In genomic region chr19:56840452-56841193, GRCh38 we compare ENCODE assay signal across 10 cellular contexts. TPM values are rescaled to one million over a fixed set of nuclear protein-coding genes. Genes with fewer than 3 reads are reported as not detected.
DNase-seq lines count a peak whose midpoint lies in the region; ATAC-seq and TF ChIP-seq lines count a peak whose summit lies in the region.
"Had no signal": no experiment of that assay in that cellular context is flagged by ENCODE, and none has a peak within 500 bp of the region (broad histone marks: within the 10 kb centered on the region; RNA-seq: fewer than 3 reads in every experiment).

Gene PEG3 (minus strand): TSS chr19:56840726. CDS start chr19:56824655, 16,071 bp downstream.
Gene ZIM2 (minus strand): TSS chr19:56840726. CDS start chr19:56824277, 16,449 bp downstream.

- H3K36me3 Mint-ChIP-seq in CD14-positive monocyte: peaks cover 2 to 3% of the 10 kb centered on the region in 2 donors
- H3K36me3 Mint-ChIP-seq in activated T-helper 1 cell treated with anti-CD3 and anti-CD28 coated beads, Interleukin-12 subunit alpha, Interleukin-12 subunit beta, Interleukin-2, Interleukin-4 antibody, amounts not matched to agents 30 ng/mL and 10 ng/mL and 1 ng/mL, durations not matched to agents 14 hours and 24 hours and 36 hours (ENCODE audit: low read depth): peaks cover 3% of the 10 kb centered on the region
- H3K36me3 Mint-ChIP-seq in activated CD4-positive, alpha-beta T cell treated with anti-CD3 and anti-CD28 coated beads for 36 hours (ENCODE audit: low read depth): peaks cover 23% of the 10 kb centered on the region

- H3K36me3 ChIP-seq in SJCRH30 (peaks cover 8% of the 10 kb centered on the region), right atrium auricular region (no peaks in the 10 kb centered on the region)

- no peaks in the 10 kb centered on the region for H3K27me3 ChIP-seq in SJCRH30
- no peaks in the 10 kb centered on the region for H3K27me3 ChIP-seq in right atrium auricular region

- CTCF ChIA-PET in activated CD4-positive, alpha-beta T cell treated with anti-CD3 and anti-CD28 coated beads for 36 hours (lab: Charles Lee): no interaction called here

- H3K27ac ChIP-seq in SJCRH30 (peak within 1 kb of the TSS; percentile 92), right atrium auricular region (peak within 1 kb of the TSS; percentile 79 to 87)

- DNase-seq in CD14-positive monocyte (ENCODE audit: low spot score) (no peak), SJCRH30 (peak; percentile 95 to 96), right atrium auricular region (ENCODE audit: low spot score) (peak; percentile 77), posterior cingulate gyrus (peak; percentile 82 to 99 (median 90))
- no peak for DNase-seq in activated T-helper 1 cell treated with anti-CD3 and anti-CD28 coated beads, Interleukin-12 subunit alpha, Interleukin-12 subunit beta, Interleukin-2, Interleukin-4 antibody, amounts not matched to agents 30 ng/mL and 10 ng/mL and 1 ng/mL, durations not matched to agents 14 hours and 24 hours and 36 hours (ENCODE audit: low spot score)
- no peak for DNase-seq in activated CD4-positive, alpha-beta T cell treated with anti-CD3 and anti-CD28 coated beads for 36 hours

- no peak for ATAC-seq in activated CD4-positive, alpha-beta T cell treated with anti-CD3 and anti-CD28 coated beads for 36 hours
- ATAC-seq in GM18505 (IDR thresholded peaks at IDR 0.05; ENCODE audit: unreplicated experiment) (no peak), HG03108 (IDR thresholded peaks at IDR 0.05; ENCODE audit: unreplicated experiment) (no peak)

- no peak for TF ChIP-seq POLR2A in GM18505 (IDR thresholded peaks at IDR 0.05; ENCODE audit: borderline replicate concordance, extremely low read depth, insufficient read depth, insufficient read length)

- intact Hi-C loops in CD14-positive monocyte (cut with micrococcal nuclease) (no loop called here), posterior cingulate gyrus (cut with DNase I) (loop anchor here (2.0 kb wide), 1 partner anchor 258 kb away; no protein-coding TSS in a partner anchor)
- intact Hi-C loops in activated T-helper 1 cell treated with anti-CD3 and anti-CD28 coated beads, Interleukin-12 subunit alpha, Interleukin-12 subunit beta, Interleukin-2, Interleukin-4 antibody, amounts not matched to agents 30 ng/mL and 10 ng/mL and 1 ng/mL, durations not matched to agents 14 hours and 24 hours and 36 hours (cut with micrococcal nuclease): no loop called here
- intact Hi-C loops in activated CD4-positive, alpha-beta T cell treated with anti-CD3 and anti-CD28 coated beads for 36 hours (cut with DNase I, micrococcal nuclease): no loop called here

- H3K27me3 Mint-ChIP-seq in CD14-positive monocyte (ENCODE audit: low read depth in 3 of 3): peaks cover 12 to 30% (median 23%) of the 10 kb centered on the region in 3 donors
- H3K27me3 Mint-ChIP-seq in activated T-helper 1 cell treated with anti-CD3 and anti-CD28 coated beads, Interleukin-12 subunit alpha, Interleukin-12 subunit beta, Interleukin-2, Interleukin-4 antibody, amounts not matched to agents 30 ng/mL and 10 ng/mL and 1 ng/mL, durations not matched to agents 14 hours and 24 hours and 36 hours (ENCODE audit: insufficient read depth): no peaks in the 10 kb centered on the region
- peaks cover 18% of the 10 kb centered on the region for H3K27me3 Mint-ChIP-seq in activated CD4-positive, alpha-beta T cell treated with anti-CD3 and anti-CD28 coated beads for 36 hours

- peaks cover 35 to 64% (median 55%) of the 10 kb centered on the region in 7 donors for H3K9me3 Mint-ChIP-seq in CD14-positive monocyte
- H3K9me3 Mint-ChIP-seq in activated T-helper 1 cell treated with anti-CD3 and anti-CD28 coated beads, Interleukin-12 subunit alpha, Interleukin-12 subunit beta, Interleukin-2, Interleukin-4 antibody, amounts not matched to agents 30 ng/mL and 10 ng/mL and 1 ng/mL, durations not matched to agents 14 hours and 24 hours and 36 hours: peaks cover 33% of the 10 kb centered on the region
- H3K9me3 Mint-ChIP-seq in activated CD4-positive, alpha-beta T cell treated with anti-CD3 and anti-CD28 coated beads for 36 hours (ENCODE audit: low read depth): peaks cover 37% of the 10 kb centered on the region

- H3K9me3 ChIP-seq in SJCRH30 (replicated peaks) (no peaks in the 10 kb centered on the region), right atrium auricular region (no peaks in the 10 kb centered on the region)

- peak within 1 kb of the TSS; percentile 79 for H3K4me3 ChIP-seq in SJCRH30
- peak within 1 kb of the TSS; percentile 46 to 60 for H3K4me3 ChIP-seq in right atrium auricular region

- peaks cover 14% of the 10 kb centered on the region for H3K4me1 Mint-ChIP-seq in CD14-positive monocyte
- H3K4me1 Mint-ChIP-seq in activated T-helper 1 cell treated with anti-CD3 and anti-CD28 coated beads, Interleukin-12 subunit alpha, Interleukin-12 subunit beta, Interleukin-2, Interleukin-4 antibody, amounts not matched to agents 30 ng/mL and 10 ng/mL and 1 ng/mL, durations not matched to agents 14 hours and 24 hours and 36 hours (ENCODE audit: low read depth): no peaks in the 10 kb centered on the region
- H3K4me1 Mint-ChIP-seq in activated CD4-positive, alpha-beta T cell treated with anti-CD3 and anti-CD28 coated beads for 36 hours: no peaks in the 10 kb centered on the region

- H3K4me1 ChIP-seq in SJCRH30 (peaks cover 10% of the 10 kb centered on the region), right atrium auricular region (peaks cover 0 to 5% of the 10 kb centered on the region in 2 donors)

- POLR2A ChIA-PET in activated CD4-positive, alpha-beta T cell treated with anti-CD3 and anti-CD28 coated beads for 36 hours (lab: Charles Lee): no interaction called here

- TF ChIP-seq CTCF in CD14-positive monocyte (IDR thresholded peaks at IDR 0.05) (no peak), right atrium auricular region (IDR thresholded peaks at IDR 0.05) (no peak)

- H3K27ac Mint-ChIP-seq in CD14-positive monocyte: peak within 1 kb of the TSS; percentile 44 to 89 (median 68)
- no peak within 1 kb of the TSS for H3K27ac Mint-ChIP-seq in activated T-helper 1 cell treated with anti-CD3 and anti-CD28 coated beads, Interleukin-12 subunit alpha, Interleukin-12 subunit beta, Interleukin-2, Interleukin-4 antibody, amounts not matched to agents 30 ng/mL and 10 ng/mL and 1 ng/mL, durations not matched to agents 14 hours and 24 hours and 36 hours
- H3K27ac Mint-ChIP-seq in activated CD4-positive, alpha-beta T cell treated with anti-CD3 and anti-CD28 coated beads for 36 hours: no peak within 1 kb of the TSS

- peak within 1 kb of the TSS; percentile 60 to 81 for H3K4me3 Mint-ChIP-seq in CD14-positive monocyte
- no peak within 1 kb of the TSS for H3K4me3 Mint-ChIP-seq in activated T-helper 1 cell treated with anti-CD3 and anti-CD28 coated beads, Interleukin-12 subunit alpha, Interleukin-12 subunit beta, Interleukin-2, Interleukin-4 antibody, amounts not matched to agents 30 ng/mL and 10 ng/mL and 1 ng/mL, durations not matched to agents 14 hours and 24 hours and 36 hours
- no peak within 1 kb of the TSS for H3K4me3 Mint-ChIP-seq in activated CD4-positive, alpha-beta T cell treated with anti-CD3 and anti-CD28 coated beads for 36 hours

RNA-seq across cellular contexts. Expression of gene PEG3, which starts in this region (rescaled TPM):
- polyA plus RNA-seq in CD14-positive monocyte: under 1 TPM in 1 of 2 donors, not detected in 1; 0.05 TPM
- 501 and 545 TPM in 2 replicates for total RNA-seq in SJCRH30 (2014; rRNA removed; shearing (Covaris generic))
- total RNA-seq in right atrium auricular region: 1 to 10 TPM; 4.8 to 8.3 TPM
- total RNA-seq in activated T-helper 1 cell treated with anti-CD3 and anti-CD28 coated beads, Interleukin-12 subunit alpha, Interleukin-12 subunit beta, Interleukin-2, Interleukin-4 antibody, amounts not matched to agents 30 ng/mL and 10 ng/mL and 1 ng/mL, durations not matched to agents 14 hours and 24 hours and 36 hours: not detected in 2 replicates
- total RNA-seq in activated CD4-positive, alpha-beta T cell treated with anti-CD3 and anti-CD28 coated beads for 36 hours: not detected
- polyA plus RNA-seq: endothelial cell of umbilical vein had no signal

RNA-seq across cellular contexts. Expression of gene ZIM2, which starts in this region (rescaled TPM):
- polyA plus RNA-seq in CD14-positive monocyte: not detected
- total RNA-seq in SJCRH30 (2014; rRNA removed; shearing (Covaris generic)): 7.1 and 8.9 TPM in 2 replicates
- total RNA-seq in right atrium auricular region: not detected
- not detected in 2 replicates for total RNA-seq in activated T-helper 1 cell treated with anti-CD3 and anti-CD28 coated beads, Interleukin-12 subunit alpha, Interleukin-12 subunit beta, Interleukin-2, Interleukin-4 antibody, amounts not matched to agents 30 ng/mL and 10 ng/mL and 1 ng/mL, durations not matched to agents 14 hours and 24 hours and 36 hours
- total RNA-seq in activated CD4-positive, alpha-beta T cell treated with anti-CD3 and anti-CD28 coated beads for 36 hours: not detected
- total RNA-seq: endothelial cell of umbilical vein, renal cortical epithelial cell had no signal
- polyA plus RNA-seq: endothelial cell of umbilical vein had no signal

Comparison
In these comparisons a context has a peak if more than half of its experiments do, and no peak if none do; other contexts are left out.
1. RNA of gene PEG3 (total RNA-seq): 501 to 545 TPM in SJCRH30; 4.8 to 8.3 TPM in right atrium auricular region, not detected in activated CD4-positive, alpha-beta T cell treated with anti-CD3 and anti-CD28 coated beads for 36 hours and not detected in activated T-helper 1 cell treated with anti-CD3 and anti-CD28 coated beads, Interleukin-12 subunit alpha, Interleukin-12 subunit beta, Interleukin-2, Interleukin-4 antibody, amounts not matched to agents 30 ng/mL and 10 ng/mL and 1 ng/mL, durations not matched to agents 14 hours and 24 hours and 36 hours; every median in the first group is over 10 times any median in the second.
2. DNase-seq: peak in SJCRH30 (2 of 2), right atrium auricular region (single experiment) and posterior cingulate gyrus (10 of 10); none in CD14-positive monocyte (single experiment), activated T-helper 1 cell treated with anti-CD3 and anti-CD28 coated beads, Interleukin-12 subunit alpha, Interleukin-12 subunit beta, Interleukin-2, Interleukin-4 antibody, amounts not matched to agents 30 ng/mL and 10 ng/mL and 1 ng/mL, durations not matched to agents 14 hours and 24 hours and 36 hours (single experiment) and activated CD4-positive, alpha-beta T cell treated with anti-CD3 and anti-CD28 coated beads for 36 hours (single experiment).
3. H3K27ac Mint-ChIP-seq: peak in CD14-positive monocyte (7 of 7); none in activated T-helper 1 cell treated with anti-CD3 and anti-CD28 coated beads, Interleukin-12 subunit alpha, Interleukin-12 subunit beta, Interleukin-2, Interleukin-4 antibody, amounts not matched to agents 30 ng/mL and 10 ng/mL and 1 ng/mL, durations not matched to agents 14 hours and 24 hours and 36 hours (single experiment) and activated CD4-positive, alpha-beta T cell treated with anti-CD3 and anti-CD28 coated beads for 36 hours (single experiment).
4. H3K4me3 Mint-ChIP-seq: peak in CD14-positive monocyte (2 of 2); none in activated T-helper 1 cell treated with anti-CD3 and anti-CD28 coated beads, Interleukin-12 subunit alpha, Interleukin-12 subunit beta, Interleukin-2, Interleukin-4 antibody, amounts not matched to agents 30 ng/mL and 10 ng/mL and 1 ng/mL, durations not matched to agents 14 hours and 24 hours and 36 hours (single experiment) and activated CD4-positive, alpha-beta T cell treated with anti-CD3 and anti-CD28 coated beads for 36 hours (single experiment).